Comparison of ENCODE assay signal across 8 cellular contexts in genomic region chr5:1110260-1110929, GRCh38. TPM values are rescaled to one million over a fixed set of nuclear protein-coding genes. Genes with fewer than 3 reads are reported as not detected.
DNase-seq lines count a peak whose midpoint lies in the region; ATAC-seq, FAIRE-seq and TF ChIP-seq lines count a peak whose summit lies in the region.

No MANE protein-coding gene starts in this region.

- H3K27me3 Mint-ChIP-seq in naive B cell = no peaks in the 10 kb centered on the region

- no peaks in the 10 kb centered on the region for H3K36me3 Mint-ChIP-seq in naive B cell

- no peaks in the 10 kb centered on the region for H3K36me3 ChIP-seq in BJ (ENCODE audit: control insufficient read depth, insufficient read depth, low read length)
- no peaks in the 10 kb centered on the region for H3K36me3 ChIP-seq in duodenal mucosa (ENCODE audit: control insufficient read depth in 1 of 2, insufficient read depth in 2 of 2, low read length in 2 of 2)

- TF ChIP-seq POLR2A in H54 (IDR thresholded peaks at IDR 0.05; ENCODE audit: low read depth, low read length) = no peak

- peak overlapping the region; percentile 83 for H3K4me3 ChIP-seq in BJ (ENCODE audit: low read depth, low read length)
- peak overlapping the region; percentile 81 to 86 for H3K4me3 ChIP-seq in duodenal mucosa (ENCODE audit: low read depth in 1 of 2, low read length in 2 of 2)

- H3K27ac Mint-ChIP-seq in naive B cell = peak overlapping the region in 5 of 6 donors; percentile 69 to 98 (median 87)

- peak overlapping the region; percentile 90 to 98 for H3K9ac ChIP-seq in duodenal mucosa (ENCODE audit: low read depth in 1 of 2, low read length in 2 of 2)

- no peak for ATAC-seq in naive B cell (ENCODE audit: low read depth in 2 of 2)

- POLR2A ChIA-PET in BJ (lab: Charles Lee) = no interaction called here

- peaks cover 2% of the 10 kb centered on the region; the same call in 1 of the 2 replicates for H3K27me3 ChIP-seq in BJ (ENCODE audit: control insufficient read depth, insufficient read depth, low read length)
- H3K27me3 ChIP-seq in duodenal mucosa (ENCODE audit: control insufficient read depth in 1 of 2, insufficient read depth in 2 of 2, low read length in 2 of 2) = no peaks in the 10 kb centered on the region

- in situ Hi-C loops in G401 (cut with HindIII; ENCODE audit: low sequenced_read_pairs) = no loop called here

- FAIRE-seq in H54 (lab: Jason Lieb, UNC) = no peak

- no peaks in the 10 kb centered on the region for H3K9me3 ChIP-seq in duodenal mucosa (ENCODE audit: control insufficient read depth in 1 of 2, low read length in 2 of 2)

- DNase-seq in BJ (ENCODE audit: low read depth) (no peak), NAMALWA (ENCODE audit: low spot score) (peak; percentile 58), naive B cell (no peak), G401 (ENCODE audit: low spot score) (no peak), H54 (ENCODE audit: insufficient read length, low spot score) (no peak), cortex of kidney (lab: John Stamatoyannopoulos, UW) (no peak), HK-2 (ENCODE audit: unreplicated experiment) (no peak)

- no peak for TF ChIP-seq CTCF in BJ (IDR thresholded peaks at IDR 0.05; ENCODE audit: insufficient read depth, low read depth, low read length)

- peaks cover 50 to 55% of the 10 kb centered on the region in 2 donors for H3K4me1 ChIP-seq in duodenal mucosa (ENCODE audit: control insufficient read depth in 1 of 2, insufficient read depth in 2 of 2, low read length in 2 of 2)

- no peaks in the 10 kb centered on the region for H3K9me3 Mint-ChIP-seq in naive B cell

- peaks cover 30 to 55% (median 31%) of the 10 kb centered on the region in 3 donors for H3K4me1 Mint-ChIP-seq in naive B cell

- peak overlapping the region; percentile 87 to 95 (median 92) for H3K4me3 Mint-ChIP-seq in naive B cell

- peak overlapping the region; percentile 91 for H3K27ac ChIP-seq in duodenal mucosa (ENCODE audit: low read depth, low read length)

- CTCF ChIA-PET in BJ (lab: Yijun Ruan, JAX) = interaction anchor here (1.2 kb wide), 1 partner anchor 22 kb away, joined by 3 read pairs; no protein-coding TSS in a partner anchor

RNA-seq across cellular contexts. Expression of gene SLC12A7, which starts 1.5 kb away (rescaled TPM):
- polyA plus RNA-seq in BJ (2011; rRNA removed) (1.6 and 4.6 TPM in 2 replicates), naive B cell (ENCODE audit: low read depth in 6 of 6) (10 to 100 TPM in 1 of 6 donors, 1 to 10 TPM in 5; 1.9 to 15.6 (median 5.8) TPM)
- 2.5 and 3.1 TPM in 2 replicates for polyA minus RNA-seq in BJ (2011; rRNA and poly(A)+ RNA removed)
- 16.4 and 22.5 TPM in 2 replicates for total RNA-seq in G401 (2014; rRNA removed; shearing (Covaris generic))
